In the genomic region with DNA sequence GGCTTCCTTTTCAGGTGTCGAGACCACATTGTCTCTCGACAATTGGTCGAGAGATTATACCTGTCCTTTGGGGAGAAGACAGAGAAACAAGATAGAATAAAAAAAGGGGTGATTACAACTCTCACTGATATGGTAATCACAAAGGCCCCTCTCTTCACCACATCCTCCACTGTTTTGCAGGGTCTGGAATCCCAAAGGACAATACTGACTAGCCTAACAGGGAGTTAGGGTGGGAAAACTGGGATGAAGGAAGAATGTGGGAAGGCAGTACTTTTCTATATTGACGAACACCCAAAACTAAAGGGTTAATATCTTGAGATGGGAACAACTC, we compare ENCODE assay signal across 23 cellular contexts.
"Had no signal": no experiment of that assay in that cellular context is flagged by ENCODE, and none has a peak within 500 bp of the region (broad histone marks: within the 10 kb centered on the region; RNA-seq: fewer than 3 reads in every experiment).

No MANE protein-coding gene starts in this region.

- ATAC-seq: left ventricle myocardium superior; natural killer cell; pancreas; right lobe of liver; stimulated activated naive B cell treated with anti-CD40 and anti-IgM and Interleukin-4, amounts not matched to agents 10 μg/mL and 1 μg/mL and 100 μg/mL, for 72 hours had no signal

- H3K4me3 Mint-ChIP-seq: memory B cell; natural killer cell; stimulated activated naive B cell treated with anti-CD40 and anti-IgM and Interleukin-4, amounts not matched to agents 10 μg/mL and 1 μg/mL and 100 μg/mL, for 72 hours; stimulated activated naive CD8-positive, alpha-beta T cell treated with anti-CD3 and anti-CD28 coated beads, Interleukin-15, Interleukin-2, amounts not matched to agents 100 ng/mL and 50 ng/mL, for 24 hours had no signal

- H3K27ac ChIP-seq: coronary artery, esophagus squamous epithelium, pancreas, right lobe of liver, suprapubic skin, vagina had no signal

- H3K4me3 ChIP-seq: coronary artery, esophagus squamous epithelium, lung, pancreas, right lobe of liver, suprapubic skin, vagina had no signal

- H3K27ac Mint-ChIP-seq: memory B cell; natural killer cell; stimulated activated naive B cell treated with anti-CD40 and anti-IgM and Interleukin-4, amounts not matched to agents 10 μg/mL and 1 μg/mL and 100 μg/mL, for 72 hours; stimulated activated naive CD8-positive, alpha-beta T cell treated with anti-CD3 and anti-CD28 coated beads, Interleukin-15, Interleukin-2, amounts not matched to agents 100 ng/mL and 50 ng/mL, for 24 hours had no signal

- H3K36me3 ChIP-seq: pancreas, right lobe of liver, suprapubic skin, vagina had no signal

- H3K9me3 ChIP-seq: esophagus squamous epithelium, pancreas, right lobe of liver, suprapubic skin, vagina had no signal

- DNase-seq: dermis blood vessel endothelial cell; effector memory CD4-positive, alpha-beta T cell; erythroblast; esophagus squamous epithelium; foreskin melanocyte; head of caudate nucleus; left ventricle myocardium superior; natural killer cell; pancreas; right lobe of liver; small intestine; stimulated activated CD4-positive, alpha-beta T cell treated with anti-CD3 and anti-CD28 coated beads, Interleukin-15, amount 100 ng/mL, for 24 hours; stimulated activated CD4-positive, alpha-beta T cell treated with anti-CD3 and anti-CD28 coated beads, Interleukin-2, amount 100 ng/mL, for 48 hours; stimulated activated naive B cell treated with anti-CD40 and anti-IgM and Interleukin-4, amounts not matched to agents 10 μg/mL and 1 μg/mL and 100 μg/mL, for 72 hours; trophoblast cell had no signal

- FAIRE-seq: endometrium, keratinocyte had no signal

- H3K9me3 Mint-ChIP-seq: memory B cell; natural killer cell; stimulated activated naive B cell treated with anti-CD40 and anti-IgM and Interleukin-4, amounts not matched to agents 10 μg/mL and 1 μg/mL and 100 μg/mL, for 72 hours; stimulated activated naive CD8-positive, alpha-beta T cell treated with anti-CD3 and anti-CD28 coated beads, Interleukin-15, Interleukin-2, amounts not matched to agents 100 ng/mL and 50 ng/mL, for 24 hours had no signal

- H3K27me3 Mint-ChIP-seq: memory B cell; stimulated activated naive B cell treated with anti-CD40 and anti-IgM and Interleukin-4, amounts not matched to agents 10 μg/mL and 1 μg/mL and 100 μg/mL, for 72 hours; stimulated activated naive CD8-positive, alpha-beta T cell treated with anti-CD3 and anti-CD28 coated beads, Interleukin-15, Interleukin-2, amounts not matched to agents 100 ng/mL and 50 ng/mL, for 24 hours had no signal

- H3K36me3 Mint-ChIP-seq: natural killer cell had no signal

- H3K27me3 ChIP-seq: esophagus squamous epithelium, pancreas, right lobe of liver, suprapubic skin, vagina had no signal
